Comparison of ENCODE assay signal across 27 cellular contexts in genomic region chr1:201220388-201220715, GRCh38. TPM values are rescaled to one million over a fixed set of nuclear protein-coding genes. Genes with fewer than 3 reads are reported as not detected.
"Had no signal": no experiment of that assay in that cellular context is flagged by ENCODE, and none has a peak within 500 bp of the region (broad histone marks: within the 10 kb centered on the region; RNA-seq: fewer than 3 reads in every experiment).

No MANE protein-coding gene starts in this region.

- H3K9me3 Mint-ChIP-seq: activated naive CD4-positive, alpha-beta T cell treated with anti-CD3 and anti-CD28 coated beads, Interleukin-2, amount 50 U/mL, for 24 hours; activated T-cell treated with anti-CD3 and anti-CD28 coated beads, Interleukin-2, amount 50 U/mL, for 24 hours; activated T-helper 1 cell treated with anti-CD3 and anti-CD28 coated beads, Interleukin-12 subunit alpha, Interleukin-12 subunit beta, Interleukin-2, Interleukin-4 antibody, amounts not matched to agents 30 ng/mL and 10 ng/mL and 1 ng/mL, durations not matched to agents 14 hours and 24 hours and 36 hours; brain; T-cell had no signal

- H3K36me3 Mint-ChIP-seq: activated CD8-positive, alpha-beta memory T cell treated with anti-CD3 and anti-CD28 coated beads, Interleukin-2, amount 10 ng/mL, durations not matched to agents 7 days and 5 days; activated naive CD4-positive, alpha-beta T cell treated with anti-CD3 and anti-CD28 coated beads, Interleukin-2, amount 50 U/mL, for 24 hours; brain; T-cell had no signal

- H3K27ac ChIP-seq: SK-N-MC had no signal

- H3K4me3 ChIP-seq: SK-N-MC had no signal

- H3K27me3 Mint-ChIP-seq: activated CD4-positive, alpha-beta T cell treated with anti-CD3 and anti-CD28 coated beads for 36 hours; activated CD8-positive, alpha-beta memory T cell treated with anti-CD3 and anti-CD28 coated beads, Interleukin-2, amount 10 ng/mL, durations not matched to agents 7 days and 5 days; activated naive CD4-positive, alpha-beta T cell treated with anti-CD3 and anti-CD28 coated beads, Interleukin-2, amount 50 U/mL, for 24 hours; activated T-cell treated with anti-CD3 and anti-CD28 coated beads, Interleukin-2, amount 50 U/mL, for 24 hours; T-cell had no signal

- H3K4me3 Mint-ChIP-seq: activated CD4-positive, alpha-beta T cell treated with anti-CD3 and anti-CD28 coated beads for 36 hours; activated CD8-positive, alpha-beta memory T cell treated with anti-CD3 and anti-CD28 coated beads, Interleukin-2, amount 10 ng/mL, durations not matched to agents 7 days and 5 days; activated naive CD4-positive, alpha-beta T cell treated with anti-CD3 and anti-CD28 coated beads, Interleukin-2, amount 50 U/mL, for 24 hours; activated T-cell treated with anti-CD3 and anti-CD28 coated beads, Interleukin-2, amount 50 U/mL, for 24 hours; activated T-helper 1 cell treated with anti-CD3 and anti-CD28 coated beads, Interleukin-12 subunit alpha, Interleukin-12 subunit beta, Interleukin-2, Interleukin-4 antibody, amounts not matched to agents 30 ng/mL and 10 ng/mL and 1 ng/mL, durations not matched to agents 14 hours and 24 hours and 36 hours; brain; T-cell had no signal

- DNase-seq: activated CD4-positive, alpha-beta T cell treated with anti-CD3 and anti-CD28 coated beads for 36 hours; activated CD4-positive, alpha-beta T cell treated with anti-CD3 and anti-CD28 coated beads, Interleukin-2, amount 50 U/mL, for 1 hour; activated CD4-positive, CD25-positive, alpha-beta regulatory T cell; activated CD8-positive, alpha-beta memory T cell treated with anti-CD3 and anti-CD28 coated beads, Interleukin-2, amount 10 ng/mL, durations not matched to agents 7 days and 5 days; activated gamma-delta T cell treated with Interleukin-2 at 50 U/mL for 16 hours; activated T-cell treated with anti-CD3 and anti-CD28 coated beads, Interleukin-2, amount 50 U/mL, for 24 hours; amniotic stem cell; MM.1S; NCI-H1105; NCI-H1436; NCI-H1694 treated with DMSO at 0.1 percent for 48 hours; NCI-H2029 treated with DMSO at 0.1 percent for 48 hours; NCI-H345; NCI-H510A; NCI-H69; NK-92 treated with Interleukin-12 subunit alpha and Interleukin-12 subunit beta, amount 100 ng/mL, for 24 hours; OCI-M1; RPMI8226; T-helper 2 cell; T1000 had no signal

- ATAC-seq: activated CD4-positive, alpha-beta T cell treated with anti-CD3 and anti-CD28 coated beads for 36 hours; activated CD8-positive, alpha-beta memory T cell treated with anti-CD3 and anti-CD28 coated beads, Interleukin-2, amount 10 ng/mL, durations not matched to agents 7 days and 5 days; Panc1; Right ventricle myocardium inferior; T-cell had no signal

- H3K4me1 Mint-ChIP-seq: activated CD4-positive, alpha-beta T cell treated with anti-CD3 and anti-CD28 coated beads for 36 hours; activated CD8-positive, alpha-beta memory T cell treated with anti-CD3 and anti-CD28 coated beads, Interleukin-2, amount 10 ng/mL, durations not matched to agents 7 days and 5 days; activated naive CD4-positive, alpha-beta T cell treated with anti-CD3 and anti-CD28 coated beads, Interleukin-2, amount 50 U/mL, for 24 hours; brain; T-cell had no signal

- H3K27ac Mint-ChIP-seq: activated CD4-positive, alpha-beta T cell treated with anti-CD3 and anti-CD28 coated beads for 36 hours; activated CD8-positive, alpha-beta memory T cell treated with anti-CD3 and anti-CD28 coated beads, Interleukin-2, amount 10 ng/mL, durations not matched to agents 7 days and 5 days; activated naive CD4-positive, alpha-beta T cell treated with anti-CD3 and anti-CD28 coated beads, Interleukin-2, amount 50 U/mL, for 24 hours; activated T-cell treated with anti-CD3 and anti-CD28 coated beads, Interleukin-2, amount 50 U/mL, for 24 hours; activated T-helper 1 cell treated with anti-CD3 and anti-CD28 coated beads, Interleukin-12 subunit alpha, Interleukin-12 subunit beta, Interleukin-2, Interleukin-4 antibody, amounts not matched to agents 30 ng/mL and 10 ng/mL and 1 ng/mL, durations not matched to agents 14 hours and 24 hours and 36 hours; brain; T-cell had no signal

RNA-seq across cellular contexts. Expression of gene IGFN1, which starts 29.7 kb away (rescaled TPM):
- total RNA-seq: activated CD4-positive, alpha-beta T cell treated with anti-CD3 and anti-CD28 coated beads for 36 hours; activated CD8-positive, alpha-beta memory T cell treated with anti-CD3 and anti-CD28 coated beads, Interleukin-2, amount 10 ng/mL, durations not matched to agents 7 days and 5 days; activated T-helper 1 cell treated with anti-CD3 and anti-CD28 coated beads, Interleukin-12 subunit alpha, Interleukin-12 subunit beta, Interleukin-2, Interleukin-4 antibody, amounts not matched to agents 30 ng/mL and 10 ng/mL and 1 ng/mL, durations not matched to agents 14 hours and 24 hours and 36 hours; Right ventricle myocardium inferior; T-cell had no signal
